ENCODE assay signal across 8 cellular contexts in genomic region chr20:44733341-44734069, GRCh38. TPM values are rescaled to one million over a fixed set of nuclear protein-coding genes. Genes with fewer than 3 reads are reported as not detected.
A peak's percentile ranks its signal among the peaks of the same experiment; 100 is the strongest.
DNase-seq lines count a peak whose midpoint lies in the region; ATAC-seq and TF ChIP-seq lines count a peak whose summit lies in the region.

No MANE protein-coding gene starts in this region.

- H3K4me3 ChIP-seq in left lung = no peak overlapping the region

- peaks cover 1% of the 10 kb centered on the region for H3K36me3 Mint-ChIP-seq in chondrocyte (ENCODE audit: low read depth)

- H3K9me3 Mint-ChIP-seq in chondrocyte (ENCODE audit: low read depth) = peaks cover 6% of the 10 kb centered on the region

- ATAC-seq in left lung = peak; percentile 67

- no peak overlapping the region for H3K4me3 Mint-ChIP-seq in chondrocyte (ENCODE audit: unreplicated experiment)

- no peaks in the 10 kb centered on the region for H3K27me3 ChIP-seq in left lung

- H3K36me3 ChIP-seq in left lung = no peaks in the 10 kb centered on the region

- peaks cover 0 to 3% of the 10 kb centered on the region in 2 donors for H3K9me3 ChIP-seq in left lung

- peak overlapping the region; percentile 66 for H3K27ac Mint-ChIP-seq in chondrocyte (ENCODE audit: unreplicated experiment)

- peak; percentile 95 for TF ChIP-seq CTCF in chondrocyte (IDR thresholded peaks at IDR 0.05)
- peak; percentile 81 to 94 for TF ChIP-seq CTCF in left lung (IDR thresholded peaks at IDR 0.05)

- DNase-seq in NCI-H748 (lab: John Stamatoyannopoulos, UW; ENCODE audit: unreplicated experiment) = peak; percentile 43
- no peak for DNase-seq in NCI-H748 treated with DMSO at 0.1 percent for 48 hours (lab: John Stamatoyannopoulos, UW)
- peak; percentile 13 for DNase-seq in NCI-H128 (lab: John Stamatoyannopoulos, UW; ENCODE audit: unreplicated experiment)
- DNase-seq in activated CD4-positive, alpha-beta T cell treated with anti-CD3 and anti-CD28 coated beads for 24 hours (ENCODE audit: low read depth in 2 of 2) = peak; percentile 20 to 44
- DNase-seq in chondrocyte (ENCODE audit: low spot score) = no peak
- peak in 1 of 2 donors; percentile 81 for DNase-seq in left lung
- DNase-seq in stimulated activated CD4-positive, alpha-beta T cell treated with anti-CD3 and anti-CD28 coated beads, TNF-alpha, amount 100 ng/mL, for 24 hours (ENCODE audit: low read depth in 3 of 3) = peak; percentile 27 to 54 (median 34)
- DNase-seq in OCI-M2 (lab: John Stamatoyannopoulos, UW; ENCODE audit: unreplicated experiment) = no peak

- H3K4me1 Mint-ChIP-seq in chondrocyte (ENCODE audit: low read depth) = peaks cover 82% of the 10 kb centered on the region

- no peak overlapping the region for H3K27ac ChIP-seq in left lung

- H3K27me3 Mint-ChIP-seq in chondrocyte (ENCODE audit: low read depth) = no peaks in the 10 kb centered on the region

- H3K4me1 ChIP-seq in left lung = peaks cover 4 to 14% of the 10 kb centered on the region in 2 donors

- intact Hi-C loops in left lung (cut with DNase I) = loop anchor here in 1 of 2 donors (2.0 kb wide), 1 partner anchor 49 kb away; no protein-coding TSS in a partner anchor

RNA-seq across cellular contexts. Expression of gene KCNK15, which starts 12.2 kb away (rescaled TPM):
- total RNA-seq in chondrocyte (0.59 to 1.6 TPM (median 0.77 TPM) in 3 replicates), left lung (1 to 10 TPM; 1.8 to 3.1 TPM)

RNA-seq across cellular contexts. Expression of gene CCN5, which starts 18.3 kb away (rescaled TPM):
- total RNA-seq in chondrocyte = 1.6 to 1.7 TPM (median 1.7 TPM) in 3 replicates
- total RNA-seq in left lung = 10 to 100 TPM; 14.3 to 20.8 TPM

Comparison
In these comparisons a context has a peak if more than half of its experiments do, and no peak if none do; other contexts are left out.
1. DNase-seq: peak in NCI-H748 (single experiment), NCI-H128 (single experiment), activated CD4-positive, alpha-beta T cell treated with anti-CD3 and anti-CD28 coated beads for 24 hours (2 of 2) and stimulated activated CD4-positive, alpha-beta T cell treated with anti-CD3 and anti-CD28 coated beads, TNF-alpha, amount 100 ng/mL, for 24 hours (3 of 3); none in NCI-H748 treated with DMSO at 0.1 percent for 48 hours (single experiment), chondrocyte (single experiment) and OCI-M2 (single experiment).